Comparison of ENCODE assay signal across 27 cellular contexts in genomic region chr12:71009414-71010142, GRCh38.
"Had no signal": no experiment of that assay in that cellular context is flagged by ENCODE, and none has a peak within 500 bp of the region (broad histone marks: within the 10 kb centered on the region; RNA-seq: fewer than 3 reads in every experiment).

No MANE protein-coding gene starts in this region.

- H3K4me3 ChIP-seq: SJCRH30 had no signal

- DNase-seq: activated B cell treated with CpG ODN at 0.5 μM for 24 hours; activated CD4-positive, alpha-beta memory T cell treated with anti-CD3 and anti-CD28 coated beads for 36 hours; activated CD4-positive, alpha-beta T cell treated with anti-CD3 and anti-CD28 coated beads for 4 hours; activated CD4-positive, alpha-beta T cell treated with anti-CD3 and anti-CD28 coated beads, Interleukin-2, amount 50 U/mL, for 1 hour; activated CD4-positive, CD25-positive, alpha-beta regulatory T cell treated with anti-CD3 and anti-CD28 coated beads, Interleukin-2, amount 50 U/mL, for 72 hours; activated CD8-positive, alpha-beta memory T cell treated with anti-CD3 and anti-CD28 coated beads, Interleukin-2, amount 50 U/mL, for 4 hours; activated effector memory CD4-positive, alpha-beta T cell treated with Interleukin-2 at 50 U/mL for 16 hours; activated naive CD4-positive, alpha-beta T cell; activated naive CD4-positive, alpha-beta T cell treated with anti-CD3 and anti-CD28 coated beads, Interleukin-2, amount 50 U/mL, for 16 hours; activated naive CD8-positive, alpha-beta T cell treated with anti-CD3 and anti-CD28 coated beads for 36 hours; activated T-cell treated with anti-CD3 and anti-CD28 coated beads for 4 hours; activated T-cell treated with anti-CD3 and anti-CD28 coated beads, Interleukin-2, amount 50 U/mL, for 48 hours; amniotic stem cell; aorta; brain microvascular endothelial cell; central memory CD4-positive, alpha-beta T cell; NCI-H1105; NCI-H1417 treated with DMSO at 0.1 percent for 48 hours; NCI-H1930; NCI-H2081 treated with DMSO at 0.1 percent for 48 hours; NCI-H345; NCI-H524 treated with DMSO at 0.1 percent for 48 hours; SHP77; SJCRH30 had no signal

- H3K27ac Mint-ChIP-seq: activated B cell treated with CpG ODN at 0.5 μM for 24 hours; activated CD4-positive, alpha-beta memory T cell treated with anti-CD3 and anti-CD28 coated beads for 36 hours; activated naive CD8-positive, alpha-beta T cell treated with anti-CD3 and anti-CD28 coated beads for 36 hours; T-helper 1 cell treated with Interleukin-12 subunit alpha and Interleukin-12 subunit beta and Interleukin-4 antibody, amounts not matched to agents 30 μg/mL and 1 μg/mL, for 36 hours; T-helper 2 cell treated with Interferon-gamma antibody and Interleukin-4, amounts not matched to agents 5 μg/mL and 100 μg/mL, for 36 hours had no signal

- H3K36me3 ChIP-seq: brain microvascular endothelial cell, SJCRH30 had no signal

- ATAC-seq: Panc1 had no signal

- H3K4me3 Mint-ChIP-seq: activated B cell treated with CpG ODN at 0.5 μM for 24 hours; activated CD4-positive, alpha-beta memory T cell treated with anti-CD3 and anti-CD28 coated beads for 36 hours; activated naive CD8-positive, alpha-beta T cell treated with anti-CD3 and anti-CD28 coated beads for 36 hours; T-helper 1 cell treated with Interleukin-12 subunit alpha and Interleukin-12 subunit beta and Interleukin-4 antibody, amounts not matched to agents 30 μg/mL and 1 μg/mL, for 36 hours; T-helper 2 cell treated with Interferon-gamma antibody and Interleukin-4, amounts not matched to agents 5 μg/mL and 100 μg/mL, for 36 hours had no signal

- H3K9me3 Mint-ChIP-seq: activated B cell treated with CpG ODN at 0.5 μM for 24 hours; activated CD4-positive, alpha-beta memory T cell treated with anti-CD3 and anti-CD28 coated beads for 36 hours; activated naive CD8-positive, alpha-beta T cell treated with anti-CD3 and anti-CD28 coated beads for 36 hours; T-helper 1 cell treated with Interleukin-12 subunit alpha and Interleukin-12 subunit beta and Interleukin-4 antibody, amounts not matched to agents 30 μg/mL and 1 μg/mL, for 36 hours; T-helper 2 cell treated with Interferon-gamma antibody and Interleukin-4, amounts not matched to agents 5 μg/mL and 100 μg/mL, for 36 hours had no signal

- H3K36me3 Mint-ChIP-seq: activated CD4-positive, alpha-beta memory T cell treated with anti-CD3 and anti-CD28 coated beads for 36 hours; activated naive CD8-positive, alpha-beta T cell treated with anti-CD3 and anti-CD28 coated beads for 36 hours had no signal

- H3K4me1 Mint-ChIP-seq: activated B cell treated with CpG ODN at 0.5 μM for 24 hours; activated naive CD8-positive, alpha-beta T cell treated with anti-CD3 and anti-CD28 coated beads for 36 hours had no signal

- H3K9me3 ChIP-seq: SJCRH30 had no signal

- H3K27ac ChIP-seq: brain microvascular endothelial cell, SJCRH30 had no signal

- H3K27me3 ChIP-seq: brain microvascular endothelial cell, SJCRH30 had no signal

- H3K27me3 Mint-ChIP-seq: activated B cell treated with CpG ODN at 0.5 μM for 24 hours; activated CD4-positive, alpha-beta memory T cell treated with anti-CD3 and anti-CD28 coated beads for 36 hours; activated naive CD8-positive, alpha-beta T cell treated with anti-CD3 and anti-CD28 coated beads for 36 hours had no signal
